ENCODE assay signal across 1 cellular context in the genomic region with DNA sequence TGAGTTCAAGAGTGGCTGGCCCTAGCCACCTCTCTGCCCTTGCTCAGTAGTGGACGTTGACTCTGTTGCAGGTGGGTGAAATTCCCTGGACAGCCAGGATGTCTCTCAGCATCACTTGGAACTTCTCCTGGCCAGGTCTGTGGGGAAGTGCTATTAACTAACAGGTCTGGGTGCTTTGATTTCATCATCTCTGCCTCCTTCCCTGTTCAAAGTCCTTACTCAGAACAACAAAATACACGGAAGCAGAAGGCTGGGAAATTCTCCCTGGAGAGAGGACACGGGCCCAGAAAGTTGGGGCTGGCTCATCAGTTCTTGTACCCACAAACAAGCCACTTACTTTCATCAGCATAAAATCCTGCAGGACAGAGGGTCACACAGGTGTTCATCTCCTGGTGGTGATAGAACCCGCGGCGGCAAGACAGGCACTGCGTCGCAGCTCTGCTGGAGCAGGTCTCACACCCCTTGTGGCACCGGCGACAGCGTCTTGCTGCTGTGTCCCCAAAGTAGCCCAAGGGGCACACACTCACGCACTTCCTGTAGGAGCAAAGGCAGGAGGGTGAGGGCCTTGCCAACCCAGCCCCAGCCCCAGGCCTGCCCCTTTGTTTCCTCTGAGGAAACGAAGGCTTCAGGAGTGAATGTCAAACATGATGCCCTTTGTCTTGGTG.
TF ChIP-seq lines count a peak whose summit lies in the region.

No MANE protein-coding gene starts in this region.

TF ChIP-seq in HepG2, 621 proteins besides CTCF, POLR2A, EP300 and RAD21 (continued from another document and continues in another):
- TF ChIP-seq ADNP (CRISPR knock-in tag; IDR thresholded peaks at IDR 0.05), result no peak
- TF ChIP-seq, protein P1, sequence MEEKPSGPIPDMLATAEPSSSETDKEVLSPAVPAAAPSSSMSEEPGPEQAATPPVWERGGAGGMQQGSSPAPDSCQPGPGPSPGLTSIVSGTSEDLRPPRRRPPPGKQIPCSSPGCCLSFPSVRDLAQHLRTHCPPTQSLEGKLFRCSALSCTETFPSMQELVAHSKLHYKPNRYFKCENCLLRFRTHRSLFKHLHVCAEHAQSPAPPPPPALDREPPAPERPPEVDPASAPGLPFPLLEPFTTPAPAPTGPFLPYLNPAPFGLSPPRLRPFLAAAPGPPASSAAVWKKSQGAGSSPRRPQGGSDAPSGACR (CRISPR knock-in tag; IDR thresholded peaks at IDR 0.05), result no peak
- TF ChIP-seq, protein P2, sequence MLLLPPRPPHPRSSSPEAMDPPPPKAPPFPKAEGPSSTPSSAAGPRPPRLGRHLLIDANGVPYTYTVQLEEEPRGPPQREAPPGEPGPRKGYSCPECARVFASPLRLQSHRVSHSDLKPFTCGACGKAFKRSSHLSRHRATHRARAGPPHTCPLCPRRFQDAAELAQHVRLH (CRISPR knock-in tag; IDR thresholded peaks at IDR 0.05; ENCODE audit: borderline replicate concordance, low read depth), result no peak
- TF ChIP-seq ZBTB42 (CRISPR knock-in tag; IDR thresholded peaks at IDR 0.05), result no peak
- no peak for TF ChIP-seq BRCA1 (CRISPR knock-in tag; IDR thresholded peaks at IDR 0.05)
- TF ChIP-seq ZNF124 (CRISPR knock-in tag; IDR thresholded peaks at IDR 0.05), result 0 out of 2 replicates have a peak, but pooled peaks have one; percentile 15
- no peak for TF ChIP-seq ZNF253 (CRISPR knock-in tag; IDR thresholded peaks at IDR 0.05; ENCODE audit: borderline replicate concordance)
- no peak for TF ChIP-seq KIAA2018 (CRISPR knock-in tag; IDR thresholded peaks at IDR 0.05; ENCODE audit: borderline replicate concordance)
- 0 out of 2 replicates have a peak, but pooled peaks have one; percentile 6 for TF ChIP-seq MAFF (IDR thresholded peaks at IDR 0.05; ENCODE audit: low read depth, low read length)
- TF ChIP-seq THAP11 (CRISPR knock-in tag; IDR thresholded peaks at IDR 0.05), result peak; percentile 41; the same call in 1 of the 2 replicates
- TF ChIP-seq, protein P3, sequence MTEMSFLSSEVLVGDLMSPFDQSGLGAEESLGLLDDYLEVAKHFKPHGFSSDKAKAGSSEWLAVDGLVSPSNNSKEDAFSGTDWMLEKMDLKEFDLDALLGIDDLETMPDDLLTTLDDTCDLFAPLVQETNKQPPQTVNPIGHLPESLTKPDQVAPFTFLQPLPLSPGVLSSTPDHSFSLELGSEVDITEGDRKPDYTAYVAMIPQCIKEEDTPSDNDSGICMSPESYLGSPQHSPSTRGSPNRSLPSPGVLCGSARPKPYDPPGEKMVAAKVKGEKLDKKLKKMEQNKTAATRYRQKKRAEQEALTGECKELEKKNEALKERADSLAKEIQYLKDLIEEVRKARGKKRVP (CRISPR knock-in tag; IDR thresholded peaks at IDR 0.05), result peak in 1 of 2 experiments; percentile 94; a peak in 2 of 4 replicates
- TF ChIP-seq, protein P4, sequence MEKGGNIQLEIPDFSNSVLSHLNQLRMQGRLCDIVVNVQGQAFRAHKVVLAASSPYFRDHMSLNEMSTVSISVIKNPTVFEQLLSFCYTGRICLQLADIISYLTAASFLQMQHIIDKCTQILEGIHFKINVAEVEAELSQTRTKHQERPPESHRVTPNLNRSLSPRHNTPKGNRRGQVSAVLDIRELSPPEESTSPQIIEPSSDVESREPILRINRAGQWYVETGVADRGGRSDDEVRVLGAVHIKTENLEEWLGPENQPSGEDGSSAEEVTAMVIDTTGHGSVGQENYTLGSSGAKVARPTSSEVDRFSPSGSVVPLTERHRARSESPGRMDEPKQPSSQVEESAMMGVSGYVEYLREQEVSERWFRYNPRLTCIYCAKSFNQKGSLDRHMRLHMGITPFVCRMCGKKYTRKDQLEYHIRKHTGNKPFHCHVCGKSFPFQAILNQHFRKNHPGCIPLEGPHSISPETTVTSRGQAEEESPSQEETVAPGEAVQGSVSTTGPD (CRISPR knock-in tag; IDR thresholded peaks at IDR 0.05), result no peak
- TF ChIP-seq NPAS2 (CRISPR knock-in tag; IDR thresholded peaks at IDR 0.05; ENCODE audit: borderline replicate concordance), result no peak
- TF ChIP-seq, protein P5, sequence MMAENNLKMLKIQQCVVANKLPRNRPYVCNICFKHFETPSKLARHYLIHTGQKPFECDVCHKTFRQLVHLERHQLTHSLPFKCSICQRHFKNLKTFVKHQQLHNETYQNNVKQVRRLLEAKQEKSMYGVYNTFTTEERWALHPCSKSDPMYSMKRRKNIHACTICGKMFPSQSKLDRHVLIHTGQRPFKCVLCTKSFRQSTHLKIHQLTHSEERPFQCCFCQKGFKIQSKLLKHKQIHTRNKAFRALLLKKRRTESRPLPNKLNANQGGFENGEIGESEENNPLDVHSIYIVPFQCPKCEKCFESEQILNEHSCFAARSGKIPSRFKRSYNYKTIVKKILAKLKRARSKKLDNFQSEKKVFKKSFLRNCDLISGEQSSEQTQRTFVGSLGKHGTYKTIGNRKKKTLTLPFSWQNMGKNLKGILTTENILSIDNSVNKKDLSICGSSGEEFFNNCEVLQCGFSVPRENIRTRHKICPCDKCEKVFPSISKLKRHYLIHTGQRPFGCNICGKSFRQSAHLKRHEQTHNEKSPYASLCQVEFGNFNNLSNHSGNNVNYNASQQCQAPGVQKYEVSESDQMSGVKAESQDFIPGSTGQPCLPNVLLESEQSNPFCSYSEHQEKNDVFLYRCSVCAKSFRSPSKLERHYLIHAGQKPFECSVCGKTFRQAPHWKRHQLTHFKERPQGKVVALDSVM (CRISPR knock-in tag; IDR thresholded peaks at IDR 0.05), result no peak
- no peak for TF ChIP-seq GMEB2 (CRISPR knock-in tag; IDR thresholded peaks at IDR 0.05; ENCODE audit: low read depth)
- TF ChIP-seq PHF5A (CRISPR knock-in tag; IDR thresholded peaks at IDR 0.05; ENCODE audit: low read depth, unreplicated experiment), result no peak
- TF ChIP-seq ZNF510 (CRISPR knock-in tag; IDR thresholded peaks at IDR 0.05; ENCODE audit: low read depth), result no peak
- no peak for TF ChIP-seq ZZZ3 (CRISPR knock-in tag; IDR thresholded peaks at IDR 0.05; ENCODE audit: borderline replicate concordance)
- no peak for TF ChIP-seq ZNF564 (CRISPR knock-in tag; IDR thresholded peaks at IDR 0.05)
- TF ChIP-seq ZNF484 (CRISPR knock-in tag; IDR thresholded peaks at IDR 0.05; ENCODE audit: borderline replicate concordance, low read depth), result no peak
- no peak for TF ChIP-seq FUBP1 (CRISPR knock-in tag; IDR thresholded peaks at IDR 0.05; ENCODE audit: borderline replicate concordance)
- no peak for TF ChIP-seq HNRNPH1 (optimal IDR thresholded peaks at IDR 0.05; ENCODE audit: low read depth, low read length)
- no peak for TF ChIP-seq HDAC6 (IDR thresholded peaks at IDR 0.05; ENCODE audit: low read depth, low read length)
- TF ChIP-seq SAP130 (CRISPR knock-in tag; IDR thresholded peaks at IDR 0.05; ENCODE audit: low read depth), result peak; percentile 52; the same call in 1 of the 2 replicates
- TF ChIP-seq DMTF1 (CRISPR knock-in tag; IDR thresholded peaks at IDR 0.05), result no peak
- TF ChIP-seq ZNF503 (CRISPR knock-in tag; IDR thresholded peaks at IDR 0.05), result no peak
- TF ChIP-seq PAWR (CRISPR knock-in tag; IDR thresholded peaks at IDR 0.05; ENCODE audit: borderline replicate concordance), result no peak
- TF ChIP-seq SOX13 (IDR thresholded peaks at IDR 0.05), result no peak
- peak in 1 of 2 experiments; percentile 25; a peak in 1 of 4 replicates for TF ChIP-seq SOX13 (CRISPR knock-in tag; conservative IDR thresholded peaks at IDR 0.05 in 1 of 2, IDR thresholded peaks at IDR 0.05 in 1 of 2)
- TF ChIP-seq ZNF256 (CRISPR knock-in tag; conservative IDR thresholded peaks at IDR 0.05), result no peak
- peak; percentile 62 for TF ChIP-seq BCL6 (CRISPR knock-in tag; IDR thresholded peaks at IDR 0.05)
